In genomic region chr2:212249451-212249850, GRCh38 we compare ENCODE assay signal across 1 cellular context.
TF ChIP-seq lines count a peak whose summit lies in the region.

No MANE protein-coding gene starts in this region.

TF ChIP-seq in GM12878, 131 proteins besides CTCF, POLR2A, EP300 and RAD21 (continued from another document):
- TF ChIP-seq E2F4 (IDR thresholded peaks at IDR 0.05; ENCODE audit: low read depth, low read length) (no peak), ZSCAN29 (IDR thresholded peaks at IDR 0.05) (no peak)
- TF ChIP-seq, protein P1, sequence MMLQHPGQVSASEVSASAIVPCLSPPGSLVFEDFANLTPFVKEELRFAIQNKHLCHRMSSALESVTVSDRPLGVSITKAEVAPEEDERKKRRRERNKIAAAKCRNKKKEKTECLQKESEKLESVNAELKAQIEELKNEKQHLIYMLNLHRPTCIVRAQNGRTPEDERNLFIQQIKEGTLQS (IDR thresholded peaks at IDR 0.05; ENCODE audit: borderline replicate concordance, extremely low read depth, low read depth, low read length) = no peak
- TF ChIP-seq, protein P2, sequence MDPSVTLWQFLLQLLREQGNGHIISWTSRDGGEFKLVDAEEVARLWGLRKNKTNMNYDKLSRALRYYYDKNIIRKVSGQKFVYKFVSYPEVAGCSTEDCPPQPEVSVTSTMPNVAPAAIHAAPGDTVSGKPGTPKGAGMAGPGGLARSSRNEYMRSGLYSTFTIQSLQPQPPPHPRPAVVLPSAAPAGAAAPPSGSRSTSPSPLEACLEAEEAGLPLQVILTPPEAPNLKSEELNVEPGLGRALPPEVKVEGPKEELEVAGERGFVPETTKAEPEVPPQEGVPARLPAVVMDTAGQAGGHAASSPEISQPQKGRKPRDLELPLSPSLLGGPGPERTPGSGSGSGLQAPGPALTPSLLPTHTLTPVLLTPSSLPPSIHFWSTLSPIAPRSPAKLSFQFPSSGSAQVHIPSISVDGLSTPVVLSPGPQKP (IDR thresholded peaks at IDR 0.05; ENCODE audit: low read depth, low read length) = no peak
